8 cellular contexts compared by ENCODE assay signal in the genomic region with DNA sequence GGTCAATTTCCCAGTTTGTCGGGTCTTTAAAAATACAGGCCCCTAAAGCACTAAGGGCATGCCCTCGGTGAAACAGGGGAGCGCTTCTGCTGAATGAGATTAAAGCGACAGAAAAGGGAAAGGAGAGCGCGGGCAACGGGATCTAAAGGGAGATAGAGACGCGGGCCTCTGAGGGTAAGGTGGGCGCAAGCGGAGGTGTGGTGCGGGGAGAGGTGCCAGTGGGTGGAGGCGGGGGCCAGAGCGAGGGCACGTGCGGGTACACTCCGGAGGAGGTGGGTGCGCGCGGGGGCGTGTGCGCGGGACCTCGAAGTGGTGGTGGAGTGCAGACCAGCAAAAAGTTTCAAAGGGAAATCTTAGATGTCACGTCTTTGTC. TPM values are rescaled to one million over a fixed set of nuclear protein-coding genes. Genes with fewer than 3 reads are reported as not detected.
A peak's percentile ranks its signal among the peaks of the same experiment; 100 is the strongest.
DNase-seq lines count a peak whose midpoint lies in the region; ATAC-seq and TF ChIP-seq lines count a peak whose summit lies in the region.

No MANE protein-coding gene starts in this region.

- no peak for TF ChIP-seq CTCF in Peyer's patch (IDR thresholded peaks at IDR 0.05)

- H3K36me3 ChIP-seq in Peyer's patch, result no peaks in the 10 kb centered on the region
- no peaks in the 10 kb centered on the region for H3K36me3 ChIP-seq in iPS-18a (ENCODE audit: control insufficient read depth, low read depth, low read length)

- DNase-seq in Peyer's patch (peak in 2 of 3 donors; percentile 38 to 63), mucosa of gallbladder (ENCODE audit: low spot score) (no peak), GOT3 (lab: John Stamatoyannopoulos, UW) (no peak)
- peak; percentile 40 for DNase-seq in stimulated activated CD4-positive, alpha-beta T cell treated with anti-CD3 and anti-CD28 coated beads, Interleukin-2, amount 100 ng/mL, for 4 hours (ENCODE audit: low read depth)

- no peak for TF ChIP-seq POLR2A in GM18505 (IDR thresholded peaks at IDR 0.05; ENCODE audit: borderline replicate concordance, extremely low read depth, insufficient read depth, insufficient read length)
- no peak for TF ChIP-seq POLR2A in Peyer's patch (IDR thresholded peaks at IDR 0.05)

- H3K27me3 ChIP-seq in Peyer's patch, result no peaks in the 10 kb centered on the region
- peaks cover 98% of the 10 kb centered on the region for H3K27me3 ChIP-seq in iPS-18a (ENCODE audit: control insufficient read depth, insufficient read depth, low read length)

- H3K4me3 ChIP-seq in Peyer's patch, result peak overlapping the region; percentile 75 to 86 (median 84)
- peak overlapping the region; percentile 91 for H3K4me3 ChIP-seq in iPS-18a (ENCODE audit: low read length)

- ATAC-seq in GM18505 (IDR thresholded peaks at IDR 0.05; ENCODE audit: unreplicated experiment), result peak; percentile 26
- ATAC-seq in HG02678 (IDR thresholded peaks at IDR 0.05; ENCODE audit: unreplicated experiment), result peak; percentile 15

- H3K9ac ChIP-seq in iPS-18a (ENCODE audit: low read length), result no peak overlapping the region

- H3K27ac ChIP-seq in Peyer's patch (peak overlapping the region; percentile 78 to 89 (median 85)), angular gyrus (ENCODE audit: low read depth, low read length) (peak overlapping the region; percentile 55), iPS-18a (ENCODE audit: low read length) (no peak overlapping the region)

- H3K9me3 ChIP-seq in Peyer's patch (no peaks in the 10 kb centered on the region), iPS-18a (ENCODE audit: control insufficient read depth, low read depth, low read length) (no peaks in the 10 kb centered on the region)

- H3K4me1 ChIP-seq in Peyer's patch, result peaks cover 0 to 25% (median 0%) of the 10 kb centered on the region in 4 donors
- peaks cover 4% of the 10 kb centered on the region for H3K4me1 ChIP-seq in iPS-18a (ENCODE audit: control insufficient read depth, low read depth, low read length)

RNA-seq across cellular contexts. Expression of a gene that starts 0.8 kb away (rescaled TPM):
- 10 to 100 TPM; 30.3 to 57.6 (median 38.8) TPM for total RNA-seq in Peyer's patch
- total RNA-seq in mucosa of gallbladder, result 17.6 TPM

Comparison
In these comparisons a context has a peak if more than half of its experiments do, and no peak if none do; other contexts are left out.
1. DNase-seq: peak in Peyer's patch (2 of 3) and stimulated activated CD4-positive, alpha-beta T cell treated with anti-CD3 and anti-CD28 coated beads, Interleukin-2, amount 100 ng/mL, for 4 hours (single experiment); none in mucosa of gallbladder (single experiment) and GOT3 (single experiment).